ENCODE assay signal across 8 cellular contexts in the genomic region with DNA sequence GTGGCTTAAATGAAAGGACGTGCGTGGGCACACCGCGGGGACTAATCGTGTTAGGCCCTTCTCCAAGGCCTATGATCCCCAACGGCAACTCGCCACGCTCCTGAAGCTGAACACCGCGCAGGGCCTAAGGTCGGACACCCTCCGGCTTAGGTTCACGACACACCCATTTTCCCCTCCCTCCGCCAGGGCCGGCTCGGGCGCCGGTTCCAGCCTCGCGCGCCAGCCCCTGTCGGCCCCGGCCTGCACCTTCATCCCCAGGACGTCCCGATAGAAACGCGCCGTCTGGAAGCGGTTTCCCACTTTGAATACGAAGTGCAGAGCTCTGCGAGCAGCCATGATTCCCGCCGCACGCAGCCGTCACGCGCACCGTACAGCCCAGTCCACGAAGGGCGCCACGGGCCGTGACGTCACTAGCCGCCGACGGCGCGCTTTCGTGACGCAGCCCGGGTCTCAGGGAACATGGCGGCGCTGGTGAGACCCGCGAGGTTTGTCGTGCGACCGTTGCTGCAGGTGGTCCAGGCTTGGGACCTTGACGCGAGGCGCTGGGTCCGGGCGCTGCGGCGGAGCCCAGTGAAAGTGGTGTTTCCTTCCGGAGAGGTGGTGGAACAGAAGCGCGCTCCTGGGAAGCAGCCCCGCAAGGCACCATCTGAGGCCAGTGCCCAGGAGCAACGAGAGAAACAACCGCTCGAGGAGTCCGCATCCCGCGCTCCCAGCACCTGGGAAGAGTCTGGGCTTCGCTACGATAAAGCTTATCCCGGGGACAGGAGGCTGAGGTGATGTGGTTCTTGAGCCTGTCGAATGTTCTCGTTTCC. TPM values are rescaled to one million over a fixed set of nuclear protein-coding genes. Genes with fewer than 3 reads are reported as not detected.
A peak's percentile ranks its signal among the peaks of the same experiment; 100 is the strongest.
DNase-seq lines count a peak whose midpoint lies in the region; ATAC-seq and TF ChIP-seq lines count a peak whose summit lies in the region.

A gene with protein sequence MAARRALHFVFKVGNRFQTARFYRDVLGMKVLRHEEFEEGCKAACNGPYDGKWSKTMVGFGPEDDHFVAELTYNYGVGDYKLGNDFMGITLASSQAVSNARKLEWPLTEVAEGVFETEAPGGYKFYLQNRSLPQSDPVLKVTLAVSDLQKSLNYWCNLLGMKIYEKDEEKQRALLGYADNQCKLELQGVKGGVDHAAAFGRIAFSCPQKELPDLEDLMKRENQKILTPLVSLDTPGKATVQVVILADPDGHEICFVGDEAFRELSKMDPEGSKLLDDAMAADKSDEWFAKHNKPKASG (minus strand): TSS at position 361 of the 812 bp plus-strand sequence. CDS start 25 bp downstream, at position 336.
A gene with protein sequence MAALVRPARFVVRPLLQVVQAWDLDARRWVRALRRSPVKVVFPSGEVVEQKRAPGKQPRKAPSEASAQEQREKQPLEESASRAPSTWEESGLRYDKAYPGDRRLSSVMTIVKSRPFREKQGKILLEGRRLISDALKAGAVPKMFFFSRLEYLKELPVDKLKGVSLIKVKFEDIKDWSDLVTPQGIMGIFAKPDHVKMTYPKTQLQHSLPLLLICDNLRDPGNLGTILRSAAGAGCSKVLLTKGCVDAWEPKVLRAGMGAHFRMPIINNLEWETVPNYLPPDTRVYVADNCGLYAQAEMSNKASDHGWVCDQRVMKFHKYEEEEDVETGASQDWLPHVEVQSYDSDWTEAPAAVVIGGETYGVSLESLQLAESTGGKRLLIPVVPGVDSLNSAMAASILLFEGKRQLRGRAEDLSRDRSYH (plus strand): TSS at position 434 of the 812 bp plus-strand sequence. CDS start 26 bp downstream, at position 460.

- H3K4me3 Mint-ChIP-seq in chondrocyte (ENCODE audit: unreplicated experiment): peak within 1 kb of the TSS; percentile 97

- H3K27me3 Mint-ChIP-seq in chondrocyte (ENCODE audit: low read depth): no peaks in the 10 kb centered on the region

- peaks cover 26% of the 10 kb centered on the region for H3K4me1 Mint-ChIP-seq in chondrocyte (ENCODE audit: low read depth)

- no peak for TF ChIP-seq CTCF in AG09319 (IDR thresholded peaks at IDR 0.05; ENCODE audit: low read depth, low read length)
- peak; percentile 54 for TF ChIP-seq CTCF in chondrocyte (IDR thresholded peaks at IDR 0.05)

- ATAC-seq in GM19023 (IDR thresholded peaks at IDR 0.05; ENCODE audit: unreplicated experiment) (peak; percentile 82), HG03196 (IDR thresholded peaks at IDR 0.05; ENCODE audit: unreplicated experiment) (peak; percentile 84)

- no peaks in the 10 kb centered on the region for H3K9me3 Mint-ChIP-seq in chondrocyte (ENCODE audit: low read depth)

- peak within 1 kb of the TSS; percentile 99 for H3K27ac Mint-ChIP-seq in chondrocyte (ENCODE audit: unreplicated experiment)

- peaks cover 5% of the 10 kb centered on the region for H3K36me3 Mint-ChIP-seq in chondrocyte (ENCODE audit: low read depth)

- DNase-seq in AG09319 (ENCODE audit: extremely low read depth, low read depth) (peak; percentile 54), NCI-H446 (lab: John Stamatoyannopoulos, UW) (peak; percentile 61 to 89), chondrocyte (ENCODE audit: low spot score) (no peak), kidney tubule cell (ENCODE audit: low spot score) (peak; percentile 86)
- DNase-seq in activated CD4-positive, alpha-beta T cell treated with anti-CD3 and anti-CD28 coated beads for 24 hours (ENCODE audit: low read depth in 2 of 2): peak; percentile 92
- DNase-seq in stimulated activated CD4-positive, alpha-beta T cell treated with anti-CD3 and anti-CD28 coated beads, Interleukin-1b, Interleukin-23, amount 100 ng/mL, for 1 hour (ENCODE audit: low read depth in 2 of 2): peak; percentile 80 to 94

RNA-seq across cellular contexts. Expression of the first gene that starts in this region (rescaled TPM):
- total RNA-seq in chondrocyte: 53.4 to 54.5 TPM (median 54.0 TPM) in 3 replicates

RNA-seq across cellular contexts. Expression of the second gene that starts in this region (rescaled TPM):
- total RNA-seq in chondrocyte: 7.2 to 8.5 TPM (median 7.3 TPM) in 3 replicates
